Comparison of ENCODE assay signal across 31 cellular contexts in genomic region chr10:94208315-94208714, GRCh38.
"Had no signal": no experiment of that assay in that cellular context is flagged by ENCODE, and none has a peak within 500 bp of the region (broad histone marks: within the 10 kb centered on the region; RNA-seq: fewer than 3 reads in every experiment).

No MANE protein-coding gene starts in this region.

- H3K9me3 ChIP-seq: esophagus muscularis mucosa, gastrocnemius medialis had no signal

- FAIRE-seq: astrocyte, bronchial epithelial cell, colon had no signal

- H3K36me3 Mint-ChIP-seq: activated CD4-positive, alpha-beta memory T cell treated with anti-CD3 and anti-CD28 coated beads for 36 hours; activated CD8-positive, alpha-beta memory T cell treated with anti-CD3 and anti-CD28 coated beads, Interleukin-2, amount 10 ng/mL, durations not matched to agents 7 days and 5 days; activated naive CD4-positive, alpha-beta T cell treated with anti-CD3 and anti-CD28 coated beads, Interleukin-2, amount 50 U/mL, for 72 hours; activated naive CD8-positive, alpha-beta T cell treated with anti-CD3 and anti-CD28 coated beads, Interleukin-2, amount 10 ng/mL, durations not matched to agents 7 days and 5 days had no signal

- H3K27ac ChIP-seq: brain microvascular endothelial cell, foreskin keratinocyte, gastrocnemius medialis had no signal

- ATAC-seq: activated CD4-positive, alpha-beta T cell treated with anti-CD3 and anti-CD28 coated beads for 36 hours; activated CD8-positive, alpha-beta memory T cell treated with anti-CD3 and anti-CD28 coated beads, Interleukin-2, amount 10 ng/mL, durations not matched to agents 7 days and 5 days; activated CD8-positive, alpha-beta T cell treated with anti-CD3 and anti-CD28 coated beads, Interleukin-2, amount 10 ng/mL, durations not matched to agents 7 days and 5 days; activated naive CD4-positive, alpha-beta T cell treated with anti-CD3 and anti-CD28 coated beads, Interleukin-2, amount 50 U/mL, for 72 hours; effector memory CD8-positive, alpha-beta T cell; foreskin keratinocyte; gastrocnemius medialis; heart left ventricle had no signal

- H3K4me3 ChIP-seq: esophagus muscularis mucosa, gastrocnemius medialis, heart left ventricle had no signal

- H3K27me3 Mint-ChIP-seq: activated CD4-positive, alpha-beta T cell treated with anti-CD3 and anti-CD28 coated beads, Interleukin-2, amount 10 ng/mL, durations not matched to agents 24 days and 14 days had no signal

- H3K4me1 Mint-ChIP-seq: activated CD4-positive, alpha-beta T cell treated with anti-CD3 and anti-CD28 coated beads for 36 hours; activated CD4-positive, alpha-beta T cell treated with anti-CD3 and anti-CD28 coated beads, Interleukin-2, amount 10 ng/mL, durations not matched to agents 24 days and 14 days had no signal

- H3K27ac Mint-ChIP-seq: activated CD4-positive, alpha-beta memory T cell treated with anti-CD3 and anti-CD28 coated beads for 36 hours; activated CD4-positive, alpha-beta T cell treated with anti-CD3 and anti-CD28 coated beads for 36 hours; activated CD4-positive, alpha-beta T cell treated with anti-CD3 and anti-CD28 coated beads, Interleukin-2, amount 10 ng/mL, durations not matched to agents 24 days and 14 days; activated CD8-positive, alpha-beta memory T cell treated with anti-CD3 and anti-CD28 coated beads, Interleukin-2, amount 10 ng/mL, durations not matched to agents 7 days and 5 days; activated CD8-positive, alpha-beta T cell treated with anti-CD3 and anti-CD28 coated beads, Interleukin-2, amount 10 ng/mL, durations not matched to agents 7 days and 5 days; activated naive CD4-positive, alpha-beta T cell treated with anti-CD3 and anti-CD28 coated beads for 36 hours; activated naive CD4-positive, alpha-beta T cell treated with anti-CD3 and anti-CD28 coated beads, Interleukin-2, amount 50 U/mL, for 72 hours; activated naive CD8-positive, alpha-beta T cell treated with anti-CD3 and anti-CD28 coated beads, Interleukin-2, amount 10 ng/mL, durations not matched to agents 7 days and 5 days; activated T-helper 1 cell treated with anti-CD3 and anti-CD28 coated beads, Interleukin-12 subunit alpha, Interleukin-12 subunit beta, Interleukin-2, Interleukin-4 antibody, amounts not matched to agents 30 ng/mL and 10 ng/mL and 1 ng/mL, durations not matched to agents 14 hours and 24 hours and 36 hours; activated T-helper 2 cell treated with anti-CD3 and anti-CD28 coated beads, Interferon-gamma antibody, Interleukin-2, Interleukin-4, amounts not matched to agents 10 μg/mL and 5 μg/mL and 100 μg/mL, durations not matched to agents 14 hours and 24 hours and 36 hours; effector memory CD8-positive, alpha-beta T cell had no signal

- H3K4me1 ChIP-seq: foreskin keratinocyte had no signal

- H3K27me3 ChIP-seq: brain microvascular endothelial cell, esophagus muscularis mucosa, gastrocnemius medialis, heart left ventricle had no signal

- H3K9me3 Mint-ChIP-seq: activated CD4-positive, alpha-beta memory T cell treated with anti-CD3 and anti-CD28 coated beads for 36 hours; activated naive CD4-positive, alpha-beta T cell treated with anti-CD3 and anti-CD28 coated beads for 36 hours; activated naive CD4-positive, alpha-beta T cell treated with anti-CD3 and anti-CD28 coated beads, Interleukin-2, amount 50 U/mL, for 72 hours; activated naive CD8-positive, alpha-beta T cell treated with anti-CD3 and anti-CD28 coated beads, Interleukin-2, amount 10 ng/mL, durations not matched to agents 7 days and 5 days; activated T-helper 1 cell treated with anti-CD3 and anti-CD28 coated beads, Interleukin-12 subunit alpha, Interleukin-12 subunit beta, Interleukin-2, Interleukin-4 antibody, amounts not matched to agents 30 ng/mL and 10 ng/mL and 1 ng/mL, durations not matched to agents 14 hours and 24 hours and 36 hours; activated T-helper 2 cell treated with anti-CD3 and anti-CD28 coated beads, Interferon-gamma antibody, Interleukin-2, Interleukin-4, amounts not matched to agents 10 μg/mL and 5 μg/mL and 100 μg/mL, durations not matched to agents 14 hours and 24 hours and 36 hours; effector memory CD8-positive, alpha-beta T cell had no signal

- DNase-seq: activated CD4-positive, alpha-beta memory T cell treated with anti-CD3 and anti-CD28 coated beads for 36 hours; activated CD4-positive, alpha-beta T cell treated with anti-CD3 and anti-CD28 coated beads for 36 hours; activated CD4-positive, alpha-beta T cell treated with anti-CD3 and anti-CD28 coated beads, Interleukin-2, amount 10 ng/mL, durations not matched to agents 24 days and 14 days; activated CD4-positive, CD25-positive, alpha-beta regulatory T cell; activated CD4-positive, CD25-positive, alpha-beta regulatory T cell treated with anti-CD3 and anti-CD28 coated beads, Interleukin-2, amount 50 U/mL, for 72 hours; activated CD8-positive, alpha-beta memory T cell treated with anti-CD3 and anti-CD28 coated beads, Interleukin-2, amount 10 ng/mL, durations not matched to agents 7 days and 5 days; activated CD8-positive, alpha-beta memory T cell treated with anti-CD3 and anti-CD28 coated beads, Interleukin-2, amount 50 U/mL, for 4 hours; activated CD8-positive, alpha-beta T cell treated with anti-CD3 and anti-CD28 coated beads, Interleukin-2, amount 10 ng/mL, durations not matched to agents 7 days and 5 days; activated effector memory CD4-positive, alpha-beta T cell treated with anti-CD3 and anti-CD28 coated beads, Interleukin-2, amount 50 U/mL, for 16 hours; activated naive CD4-positive, alpha-beta T cell treated with anti-CD3 and anti-CD28 coated beads for 36 hours; activated naive CD8-positive, alpha-beta T cell treated with anti-CD3 and anti-CD28 coated beads, Interleukin-2, amount 10 ng/mL, durations not matched to agents 7 days and 5 days; activated T-cell treated with anti-CD3 and anti-CD28 coated beads, Interleukin-2, amount 50 U/mL, for 1 hour; activated T-cell treated with anti-CD3 and anti-CD28 coated beads, Interleukin-2, amount 50 U/mL, for 48 hours; brain microvascular endothelial cell; cortex of kidney; dermis blood vessel endothelial cell; effector CD4-positive, alpha-beta T cell; effector memory CD8-positive, alpha-beta T cell; erythroblast; foreskin keratinocyte; gastrocnemius medialis; glutamatergic neuron; heart left ventricle; T-helper 2 cell had no signal

- H3K36me3 ChIP-seq: brain microvascular endothelial cell, esophagus muscularis mucosa, gastrocnemius medialis, heart left ventricle had no signal

- H3K4me3 Mint-ChIP-seq: activated CD4-positive, alpha-beta memory T cell treated with anti-CD3 and anti-CD28 coated beads for 36 hours; activated CD4-positive, alpha-beta T cell treated with anti-CD3 and anti-CD28 coated beads for 36 hours; activated CD4-positive, alpha-beta T cell treated with anti-CD3 and anti-CD28 coated beads, Interleukin-2, amount 10 ng/mL, durations not matched to agents 24 days and 14 days; activated CD8-positive, alpha-beta memory T cell treated with anti-CD3 and anti-CD28 coated beads, Interleukin-2, amount 10 ng/mL, durations not matched to agents 7 days and 5 days; activated CD8-positive, alpha-beta T cell treated with anti-CD3 and anti-CD28 coated beads, Interleukin-2, amount 10 ng/mL, durations not matched to agents 7 days and 5 days; activated naive CD4-positive, alpha-beta T cell treated with anti-CD3 and anti-CD28 coated beads for 36 hours; activated naive CD8-positive, alpha-beta T cell treated with anti-CD3 and anti-CD28 coated beads, Interleukin-2, amount 10 ng/mL, durations not matched to agents 7 days and 5 days; activated T-helper 1 cell treated with anti-CD3 and anti-CD28 coated beads, Interleukin-12 subunit alpha, Interleukin-12 subunit beta, Interleukin-2, Interleukin-4 antibody, amounts not matched to agents 30 ng/mL and 10 ng/mL and 1 ng/mL, durations not matched to agents 14 hours and 24 hours and 36 hours; effector memory CD8-positive, alpha-beta T cell had no signal
